ENCODE assay signal across 9 cellular contexts in genomic region chr5:37005946-37006540, GRCh38.
DNase-seq lines count a peak whose midpoint lies in the region; ATAC-seq, FAIRE-seq and TF ChIP-seq lines count a peak whose summit lies in the region.
"Had no signal": no experiment of that assay in that cellular context is flagged by ENCODE, and none has a peak within 500 bp of the region (broad histone marks: within the 10 kb centered on the region; RNA-seq: fewer than 3 reads in every experiment).

No MANE protein-coding gene starts in this region.

- 52 to 62% (median 56%) methylated on average over 5 of the region's 5 CpGs for WGBS in spleen, 5 donors

- H3K27me3 Mint-ChIP-seq in CD4-positive, alpha-beta T cell = no peaks in the 10 kb centered on the region
- H3K27me3 Mint-ChIP-seq: memory B cell had no signal

- H3K4me1 Mint-ChIP-seq in CD4-positive, alpha-beta T cell (ENCODE audit: low read depth) = no peaks in the 10 kb centered on the region
- H3K4me1 Mint-ChIP-seq: memory B cell had no signal

- TF ChIP-seq POLR2A in H54 (IDR thresholded peaks at IDR 0.05; ENCODE audit: low read depth, low read length) (no peak), spleen (IDR thresholded peaks at IDR 0.05) (no peak)

- H3K4me1 ChIP-seq in RWPE2 (ENCODE audit: insufficient read depth, poor library complexity, severe bottlenecking) = no peaks in the 10 kb centered on the region
- H3K4me1 ChIP-seq in spleen = no peaks in the 10 kb centered on the region

- no peak overlapping the region for H3K27ac Mint-ChIP-seq in CD4-positive, alpha-beta T cell
- H3K27ac Mint-ChIP-seq: memory B cell had no signal

- no peak for DNase-seq in CD4-positive, alpha-beta T cell
- DNase-seq in H54 (ENCODE audit: insufficient read length, low spot score) = no peak
- no peak for DNase-seq in RWPE2 (ENCODE audit: low spot score)
- DNase-seq in fibroblast of the aortic adventitia (ENCODE audit: low read depth) = peak; percentile 54
- DNase-seq in spleen = no peak

- no peak overlapping the region for H3K4me3 Mint-ChIP-seq in CD4-positive, alpha-beta T cell
- H3K4me3 Mint-ChIP-seq: memory B cell had no signal

- H3K27ac ChIP-seq in CD4-positive, alpha-beta T cell (ENCODE audit: low read depth, low read length) = no peak overlapping the region
- no peak overlapping the region for H3K27ac ChIP-seq in RWPE2 (ENCODE audit: poor library complexity, severe bottlenecking)
- no peak overlapping the region for H3K27ac ChIP-seq in spleen

- no peaks in the 10 kb centered on the region for H3K27me3 ChIP-seq in CD4-positive, alpha-beta T cell (ENCODE audit: control insufficient read depth, insufficient read depth, low read length)
- H3K27me3 ChIP-seq in RWPE2 (ENCODE audit: insufficient read depth, poor library complexity, severe bottlenecking) (no peaks in the 10 kb centered on the region), spleen (replicated peaks in 1 of 7) (no peaks in the 10 kb centered on the region)

- CTCF ChIA-PET in CD4-positive, alpha-beta T cell (lab: Charles Lee) = interaction anchor here (0.6 to 2.0 kb wide), 3 partner anchors 14 to 266 kb away, joined by 3 to 5 read pairs (median 4); no protein-coding TSS in a partner anchor

- POLR2A ChIA-PET in CD4-positive, alpha-beta T cell (lab: Charles Lee) = no interaction called here

- peak; percentile 56 for TF ChIP-seq CTCF in CD4-positive, alpha-beta T cell (IDR thresholded peaks at IDR 0.05)
- peak; percentile 97 for TF ChIP-seq CTCF in RWPE2 (IDR thresholded peaks at IDR 0.05; ENCODE audit: poor library complexity, severe bottlenecking)
- peak; percentile 69 for TF ChIP-seq CTCF in fibroblast of the aortic adventitia (IDR thresholded peaks at IDR 0.05; ENCODE audit: insufficient read depth, low read length)
- peak in 8 of 11 experiments; percentile 30 to 57 (median 42) for TF ChIP-seq CTCF in spleen (IDR thresholded peaks at IDR 0.05 in 8 of 11, conservative IDR thresholded peaks at IDR 0.05 in 3 of 11)

- peak; percentile 84 for FAIRE-seq in H54 (lab: Jason Lieb, UNC)

- H3K36me3 Mint-ChIP-seq in CD4-positive, alpha-beta T cell (ENCODE audit: low read depth) = peaks cover 85% of the 10 kb centered on the region

- ATAC-seq in CD4-positive, alpha-beta T cell (ENCODE audit: poor library complexity) = peak; percentile 39
- ATAC-seq in RWPE2 (ENCODE audit: low read depth) = peak; percentile 61; the same call in 2 of the 3 replicates
- ATAC-seq in HG03342 (IDR thresholded peaks at IDR 0.05; ENCODE audit: unreplicated experiment) = no peak
- ATAC-seq in HG03521 (IDR thresholded peaks at IDR 0.05; ENCODE audit: unreplicated experiment) = no peak
- no peak for ATAC-seq in GM18498 (IDR thresholded peaks at IDR 0.05; ENCODE audit: unreplicated experiment)

- no peaks in the 10 kb centered on the region for H3K9me3 Mint-ChIP-seq in CD4-positive, alpha-beta T cell
- H3K9me3 Mint-ChIP-seq: memory B cell had no signal

- H3K4me3 ChIP-seq in RWPE2 (ENCODE audit: severe bottlenecking) (no peak overlapping the region), fibroblast of the aortic adventitia (ENCODE audit: low read depth, low read length) (no peak overlapping the region), spleen (no peak overlapping the region)

- H3K36me3 ChIP-seq in RWPE2 (ENCODE audit: low read depth) (peaks cover 97% of the 10 kb centered on the region), spleen (peaks cover 0 to 99% (median 69%) of the 10 kb centered on the region in 6 donors)

- H3K9me3 ChIP-seq in CD4-positive, alpha-beta T cell (ENCODE audit: control insufficient read depth, low read length) = no peaks in the 10 kb centered on the region
- H3K9me3 ChIP-seq in RWPE2 (ENCODE audit: severe bottlenecking) (no peaks in the 10 kb centered on the region), spleen (no peaks in the 10 kb centered on the region)

- intact Hi-C loops in CD4-positive, alpha-beta T cell (cut with DNase I, micrococcal nuclease) = loop anchor here (2.0 to 5.0 kb wide), 3 partner anchors 264 to 277 kb away; no protein-coding TSS in a partner anchor
- intact Hi-C loops in spleen (cut with DNase I; ENCODE audit: low total_unique reads) = loop anchor here (5.0 kb wide), 1 partner anchor 279 kb away; no protein-coding TSS in a partner anchor

Comparison
In these comparisons a context has a peak if more than half of its experiments do, and no peak if none do; other contexts are left out.
1. ATAC-seq: peak in CD4-positive, alpha-beta T cell (single experiment) and RWPE2 (single experiment); none in HG03342 (single experiment), HG03521 (single experiment) and GM18498 (single experiment).
2. CTCF ChIP-seq: peak in every context shown above with its lines; median percentile 97 in RWPE2; 69 in fibroblast of the aortic adventitia; 56 in CD4-positive, alpha-beta T cell; 42 in spleen.